8 cellular contexts compared by ENCODE assay signal in genomic region chrX:19382500-19383145, GRCh38. TPM values are rescaled to one million over a fixed set of nuclear protein-coding genes. Genes with fewer than 3 reads are reported as not detected.
DNase-seq lines count a peak whose midpoint lies in the region; ATAC-seq and TF ChIP-seq lines count a peak whose summit lies in the region.

No MANE protein-coding gene starts in this region.

- H3K4me1 ChIP-seq in right cardiac atrium (ENCODE audit: control insufficient read depth, insufficient read depth, low read length): no peaks in the 10 kb centered on the region

- no peak overlapping the region for H3K4me3 ChIP-seq in right cardiac atrium (ENCODE audit: low read length)

- no peaks in the 10 kb centered on the region for H3K27me3 ChIP-seq in right cardiac atrium (ENCODE audit: control insufficient read depth, insufficient read depth)

- DNase-seq in GM10248 (ENCODE audit: extremely low spot score) (peak; percentile 60), RPMI8226 (peak; percentile 61), right cardiac atrium (peak in 2 of 3 donors; percentile 29 to 65)
- DNase-seq in activated naive CD4-positive, alpha-beta T cell treated with Interleukin-2 at 50 U/mL for 16 hours: peak; percentile 53
- DNase-seq in stimulated activated CD4-positive, alpha-beta T cell treated with anti-CD3 and anti-CD28 coated beads, Interleukin-12 subunit alpha, Interleukin-12 subunit beta, amount 100 ng/mL, for 48 hours (ENCODE audit: low read depth in 2 of 3, low spot score in 1 of 3): peak; percentile 13 to 44 (median 44)

- H3K9me3 ChIP-seq in right cardiac atrium (ENCODE audit: control insufficient read depth, low read length): no peaks in the 10 kb centered on the region

- TF ChIP-seq CTCF in GM10248 (IDR thresholded peaks at IDR 0.05; ENCODE audit: control extremely low read depth, extremely low read depth, low read depth, missing control alignments): peak; percentile 67

- intact Hi-C loops in right cardiac atrium (cut with DNase I): no loop called here

- 24% methylated on average over 16 of the region's 16 CpGs for WGBS in right cardiac atrium

- CTCF ChIA-PET in GM10248 (lab: Yijun Ruan, JAX): interaction anchor here (0.7 to 3.2 kb wide), 14 partner anchors 11 to 685 kb away, joined by 3 to 21 read pairs (median 4); no protein-coding TSS in a partner anchor

- H3K27ac ChIP-seq in right cardiac atrium (ENCODE audit: low read length): no peak overlapping the region

- ATAC-seq in HG03342 (IDR thresholded peaks at IDR 0.05; ENCODE audit: unreplicated experiment): peak; percentile 66
- ATAC-seq in right cardiac atrium: peak; percentile 37 to 60
- ATAC-seq in HG03521 (IDR thresholded peaks at IDR 0.05; ENCODE audit: unreplicated experiment): no peak
- no peak for ATAC-seq in HG02588 (IDR thresholded peaks at IDR 0.05; ENCODE audit: unreplicated experiment)

- POLR2A ChIA-PET in GM10248 (lab: Yijun Ruan, JAX): no interaction called here

RNA-seq across cellular contexts. Expression of gene PDHA1, which starts 38.9 kb away (rescaled TPM):
- total RNA-seq in right cardiac atrium: 100 to 1,000 TPM; 623 to 812 (median 766) TPM
- 713 TPM for polyA plus RNA-seq in right cardiac atrium

Comparison
In these comparisons a context has a peak if more than half of its experiments do, and no peak if none do; other contexts are left out.
1. ATAC-seq: peak in HG03342 (single experiment) and right cardiac atrium (2 of 2); none in HG03521 (single experiment) and HG02588 (single experiment).
2. Peak in every context shown above with its lines, with median percentiles within 50 percentile points of each other: DNase-seq.